In the genomic region with DNA sequence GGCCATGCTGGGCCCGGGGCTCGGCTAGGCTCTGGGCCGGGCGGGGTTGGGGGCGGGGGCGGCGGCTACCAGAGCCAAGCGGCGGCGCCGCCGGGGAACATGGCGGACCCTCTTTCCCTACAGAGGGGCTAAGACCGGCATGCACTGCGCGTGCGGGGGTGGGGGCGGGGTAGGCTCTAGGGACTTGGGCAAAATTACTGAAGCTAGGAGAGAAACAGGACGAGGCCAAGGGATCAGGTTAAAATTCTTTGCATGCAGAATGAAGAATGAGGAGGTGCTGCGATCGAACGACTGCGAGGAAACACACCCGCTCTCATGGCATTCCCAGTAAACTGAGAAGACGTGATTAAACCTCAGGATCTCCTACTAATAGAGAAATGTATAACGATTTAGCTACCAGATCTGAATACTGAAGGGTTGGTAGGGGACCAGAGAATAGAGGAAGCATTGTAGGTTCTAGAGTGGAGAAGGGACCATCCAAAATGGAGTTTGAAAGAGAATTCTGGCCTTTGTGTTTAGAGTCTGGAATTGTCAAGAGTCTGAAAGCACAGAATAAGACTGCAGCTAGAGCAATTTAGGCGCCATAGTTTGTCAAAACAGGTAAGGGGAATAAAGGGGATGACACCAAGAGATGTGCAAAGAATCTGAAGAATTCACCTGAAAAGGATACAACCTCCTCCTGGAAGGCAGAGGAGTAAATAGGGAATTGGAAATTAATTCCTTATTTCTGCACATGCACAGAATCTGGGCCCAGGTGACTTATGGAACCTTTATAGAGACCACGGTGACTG, we compare ENCODE assay signal across 8 cellular contexts. TPM values are rescaled to one million over a fixed set of nuclear protein-coding genes. Genes with fewer than 3 reads are reported as not detected.
DNase-seq lines count a peak whose midpoint lies in the region; ATAC-seq, FAIRE-seq and TF ChIP-seq lines count a peak whose summit lies in the region.

PPP3CB (minus strand) TSS at position 141 of the 791 bp plus-strand sequence; CDS start at position 6, 135 bp downstream.

- H3K23me2 ChIP-seq in H1 (ENCODE audit: low read depth, low read length) = no peaks in the 10 kb centered on the region; the same call in 1 of the 2 replicates

- FAIRE-seq in H1 (lab: Jason Lieb, UNC) = no peak

- H3K36me3 Mint-ChIP-seq in CD4-positive, CD25-positive, alpha-beta regulatory T cell = peaks cover 3% of the 10 kb centered on the region

- peak within 1 kb of the TSS; percentile 65; the same call in 1 of the 2 replicates for H3K18ac ChIP-seq in H1 (ENCODE audit: extremely low read depth, low read length)
- H3K18ac ChIP-seq in mesenchymal stem cell (ENCODE audit: low read depth in 1 of 2, low read length in 2 of 2) = peak within 1 kb of the TSS; percentile 97 to 98

- peak within 1 kb of the TSS; percentile 95 for H3K27ac ChIP-seq in CD4-positive, CD25-positive, alpha-beta regulatory T cell (ENCODE audit: insufficient read depth, low read length, poor library complexity, severe bottlenecking)
- H3K27ac ChIP-seq in H1 (ENCODE audit: low read depth, low read length) (peak within 1 kb of the TSS; percentile 71), mesenchymal stem cell (ENCODE audit: low read length, poor library complexity, severe bottlenecking) (peak within 1 kb of the TSS; percentile 99)

- peak; percentile 80 to 85 for ATAC-seq in CD4-positive, CD25-positive, alpha-beta regulatory T cell (ENCODE audit: low read depth in 2 of 2)
- peak; percentile 40 for ATAC-seq in GM19468 (IDR thresholded peaks at IDR 0.05; ENCODE audit: extremely low read depth, unreplicated experiment)

- TF ChIP-seq EP300 in H1 (IDR thresholded peaks at IDR 0.05; ENCODE audit: borderline replicate concordance in 1 of 2, low read depth in 2 of 2, low read length in 2 of 2) = 0 out of 3 replicates have a peak, but pooled peaks of 1 of the 2 experiments have one; percentile 32

- H2BK120ac ChIP-seq in H1 (replicated peaks; ENCODE audit: low read depth, low read length) (no peak within 1 kb of the TSS), mesenchymal stem cell (ENCODE audit: low read depth, low read length) (peak within 1 kb of the TSS; percentile 88)

- H3K27me3 Mint-ChIP-seq in CD4-positive, CD25-positive, alpha-beta regulatory T cell = no peaks in the 10 kb centered on the region

- H3K27ac Mint-ChIP-seq in CD4-positive, CD25-positive, alpha-beta regulatory T cell = peak within 1 kb of the TSS; percentile 93 to 98 (median 98)

- H4K8ac ChIP-seq in H1 (ENCODE audit: extremely low read depth, insufficient read depth, low read length) (peak within 1 kb of the TSS; percentile 45), mesenchymal stem cell (ENCODE audit: low read length) (peak within 1 kb of the TSS; percentile 95)

- peaks cover 0 to 40% of the 10 kb centered on the region in 2 experiments; a peak in 3 of 4 replicates for H3K79me2 ChIP-seq in H1 (ENCODE audit: control insufficient read depth in 1 of 2, insufficient read depth in 2 of 2, low read length in 2 of 2)

- H3K4me2 ChIP-seq in H1 (ENCODE audit: insufficient read depth in 1 of 2, low read depth in 2 of 2, low read length in 2 of 2) (peak within 1 kb of the TSS; percentile 59 to 82), mesenchymal stem cell (ENCODE audit: low read length, poor library complexity, severe bottlenecking) (peak within 1 kb of the TSS; percentile 64)

- H2BK20ac ChIP-seq in H1 (ENCODE audit: low read length) = no peak within 1 kb of the TSS

- H2BK12ac ChIP-seq in H1 (ENCODE audit: low read depth, low read length) = no peak within 1 kb of the TSS; the same call in 1 of the 2 replicates
- H2BK12ac ChIP-seq in mesenchymal stem cell (ENCODE audit: low read length in 2 of 2) = peak within 1 kb of the TSS in 1 of 2 experiments; percentile 10

- peak within 1 kb of the TSS; percentile 84 to 98 (median 94) for H3K4me3 Mint-ChIP-seq in CD4-positive, CD25-positive, alpha-beta regulatory T cell

- H2AK5ac ChIP-seq in H1 (ENCODE audit: low read depth, low read length) (no peak within 1 kb of the TSS), mesenchymal stem cell (ENCODE audit: low read length, severe bottlenecking) (peak within 1 kb of the TSS; percentile 81)

- H3K9ac ChIP-seq in H1 (replicated peaks in 1 of 4; ENCODE audit: extremely low read depth in 1 of 4, low read depth in 3 of 4, low read length in 3 of 4) = peak within 1 kb of the TSS; percentile 41 to 75 (median 65)
- H3K9ac ChIP-seq in mesenchymal stem cell (ENCODE audit: low read length) = peak within 1 kb of the TSS; percentile 99

- peak within 1 kb of the TSS; percentile 62 for H4K5ac ChIP-seq in H1 (ENCODE audit: insufficient read length, low read depth, low read length)

- H3K14ac ChIP-seq in H1 (ENCODE audit: insufficient read length) (no peak within 1 kb of the TSS), mesenchymal stem cell (ENCODE audit: low read length in 2 of 2) (peak within 1 kb of the TSS; percentile 36 to 87)

- no peak within 1 kb of the TSS for H4K91ac ChIP-seq in H1 (replicated peaks; ENCODE audit: insufficient read length, low read length)
- H4K91ac ChIP-seq in mesenchymal stem cell (ENCODE audit: low read length) = peak within 1 kb of the TSS; percentile 85

- H3K4me1 ChIP-seq in CD4-positive, CD25-positive, alpha-beta regulatory T cell (ENCODE audit: control insufficient read depth, insufficient read depth, low read length, poor library complexity, severe bottlenecking) = peaks cover 58% of the 10 kb centered on the region
- H3K4me1 ChIP-seq in H1 (replicated peaks in 1 of 4; ENCODE audit: control insufficient read depth in 3 of 4, insufficient read depth in 4 of 4, low read length in 3 of 4) = peaks cover 4 to 5% (median 4%) of the 10 kb centered on the region in 4 experiments; a peak in 6 of 7 replicates
- H3K4me1 ChIP-seq in mesenchymal stem cell (ENCODE audit: control insufficient read depth, insufficient read depth, low read depth, low read length) = peaks cover 7% of the 10 kb centered on the region

- H3K4ac ChIP-seq in H1 (replicated peaks; ENCODE audit: insufficient read length, low read depth, low read length) (peak within 1 kb of the TSS; percentile 19), mesenchymal stem cell (ENCODE audit: low read depth in 1 of 2, low read length in 2 of 2) (peak within 1 kb of the TSS; percentile 69 to 96)

- 9% methylated on average over 16 of the region's 28 CpGs; no CpG with 5 or more reads in 1 of the 2 experiments for WGBS in H1 (ENCODE audit: extremely low coverage in 1 of 2, insufficient coverage in 1 of 2, insufficient read length in 1 of 2, insufficient replicate concordance in 2 of 2, low coverage in 1 of 2, low lambda C conversion rate in 2 of 2, missing lambda C conversion rate in 1 of 2), 2 experiments
- WGBS in mesenchymal stem cell = 9% methylated on average over 17 of the region's 28 CpGs

- TF ChIP-seq CTCF in H1 (IDR thresholded peaks at IDR 0.05; ENCODE audit: control extremely low read depth in 1 of 3, insufficient read depth in 1 of 3, low read depth in 1 of 3, low read length in 3 of 3) = no peak

- peak within 1 kb of the TSS; percentile 80 for H2AFZ ChIP-seq in H1 (ENCODE audit: low read length)
- H2AFZ ChIP-seq in mesenchymal stem cell (ENCODE audit: low read depth, low read length) = peak within 1 kb of the TSS; percentile 36

- no peak for TF ChIP-seq RAD21 in H1 (IDR thresholded peaks at IDR 0.05 in 1 of 2, conservative IDR thresholded peaks at IDR 0.05 in 1 of 2; ENCODE audit: low read depth in 2 of 2, low read length in 2 of 2)

- peak in 1 of 2 experiments; percentile 21; a peak in 1 of 3 replicates for TF ChIP-seq POLR2A in H1 (IDR thresholded peaks at IDR 0.05; ENCODE audit: control extremely low read depth in 1 of 2, low read depth in 2 of 2, low read length in 2 of 2)

- H4K20me1 ChIP-seq in H1 (replicated peaks in 1 of 2; ENCODE audit: control insufficient read depth in 1 of 2, insufficient read depth in 2 of 2, low read length in 2 of 2) = no peaks in the 10 kb centered on the region

- CTCF ChIA-PET in activated CD8-positive, alpha-beta memory T cell treated with anti-CD3 and anti-CD28 coated beads for 36 hours (lab: Charles Lee) = interaction anchor here (1.2 to 1.6 kb wide), 3 partner anchors 15 to 148 kb away, joined by 3 to 4 read pairs (median 4); partner anchors contain the start of gene ANXA7
- CTCF ChIA-PET in H1 (lab: Charles Lee; ENCODE audit: partially characterized antibody) = interaction anchor here (1.7 kb wide), 1 partner anchor 149 kb away, joined by 3 read pairs; no protein-coding TSS in a partner anchor

- no peaks in the 10 kb centered on the region for H3K9me3 ChIP-seq in CD4-positive, CD25-positive, alpha-beta regulatory T cell (ENCODE audit: control insufficient read depth in 2 of 2, low read length in 2 of 2)
- H3K9me3 ChIP-seq in H1 (ENCODE audit: insufficient read depth in 2 of 2, low read depth in 1 of 2, low read length in 1 of 2) (no peaks in the 10 kb centered on the region), mesenchymal stem cell (ENCODE audit: control insufficient read depth, low read length) (no peaks in the 10 kb centered on the region)

- H3K56ac ChIP-seq in H1 (replicated peaks; ENCODE audit: insufficient read length, low read depth, low read length) = peak within 1 kb of the TSS; percentile 51

- no peaks in the 10 kb centered on the region for H3K27me3 ChIP-seq in CD4-positive, CD25-positive, alpha-beta regulatory T cell (ENCODE audit: control insufficient read depth, insufficient read depth, low read length)
- no peaks in the 10 kb centered on the region for H3K27me3 ChIP-seq in H1 (replicated peaks in 1 of 4; ENCODE audit: control insufficient read depth in 3 of 4, extremely low read depth in 1 of 4, insufficient read depth in 3 of 4, low read length in 3 of 4)
- no peaks in the 10 kb centered on the region for H3K27me3 ChIP-seq in mesenchymal stem cell (ENCODE audit: control insufficient read depth in 1 of 2, insufficient read depth in 1 of 2, low read length in 2 of 2)

- H2BK5ac ChIP-seq in H1 (ENCODE audit: low read depth, low read length) (peak within 1 kb of the TSS; percentile 30; the same call in 1 of the 2 replicates), mesenchymal stem cell (ENCODE audit: low read depth, low read length, poor library complexity, severe bottlenecking) (peak within 1 kb of the TSS; percentile 92)

- H3K23ac ChIP-seq in H1 (ENCODE audit: insufficient read length) (no peak within 1 kb of the TSS), mesenchymal stem cell (ENCODE audit: low read length in 2 of 2) (peak within 1 kb of the TSS in 1 of 2 experiments; percentile 99)

- peaks cover 14 to 63% (median 52%) of the 10 kb centered on the region in 4 donors for H3K4me1 Mint-ChIP-seq in CD4-positive, CD25-positive, alpha-beta regulatory T cell

- POLR2A ChIA-PET in activated CD8-positive, alpha-beta memory T cell treated with anti-CD3 and anti-CD28 coated beads for 36 hours (lab: Charles Lee) = interaction anchor here (0.7 to 1.8 kb wide), 6 partner anchors 14 to 249 kb away, joined by 3 to 11 read pairs (median 6); partner anchors contain the start of genes ANXA7, CFAP70, DNAJC9 and MRPS16
- POLR2A ChIA-PET in H1 (lab: Charles Lee; ENCODE audit: partially characterized antibody) = interaction anchor here (0.6 to 3.3 kb wide), 14 partner anchors 10 to 250 kb away, joined by 3 to 12 read pairs (median 5); partner anchors contain the start of genes ANXA7 and DNAJC9

- H3K4me3 ChIP-seq in CD4-positive, CD25-positive, alpha-beta regulatory T cell (ENCODE audit: low read depth, low read length) = peak within 1 kb of the TSS; percentile 95
- H3K4me3 ChIP-seq in H1 (ENCODE audit: extremely low read depth in 1 of 4, insufficient read depth in 2 of 4, low read depth in 3 of 4, low read length in 4 of 4) (peak within 1 kb of the TSS; percentile 70 to 97 (median 84)), mesenchymal stem cell (ENCODE audit: insufficient read depth in 1 of 2, low read depth in 1 of 2, low read length in 2 of 2) (peak within 1 kb of the TSS; percentile 84 to 97)

- H2BK15ac ChIP-seq in H1 (ENCODE audit: low read length) (peak within 1 kb of the TSS; percentile 41; the same call in 1 of the 2 replicates), mesenchymal stem cell (ENCODE audit: low read depth, poor library complexity, severe bottlenecking) (peak within 1 kb of the TSS; percentile 82)

- DNase-seq in CD4-positive, CD25-positive, alpha-beta regulatory T cell = peak; percentile 85 to 98 (median 86)
- peak; percentile 78 for DNase-seq in HS-5 (ENCODE audit: low read depth)
- DNase-seq in NK-92 (lab: John Stamatoyannopoulos, UW; ENCODE audit: unreplicated experiment) = peak; percentile 71
- peak; percentile 76 to 87 for DNase-seq in H1 (ENCODE audit: low read depth in 1 of 2, low spot score in 2 of 2)
- DNase-seq in mesenchymal stem cell = peak; percentile 98
- peak; percentile 82 for DNase-seq in stimulated activated CD8-positive, alpha-beta memory T cell treated with anti-CD3 and anti-CD28 coated beads, Interleukin-12 subunit alpha, Interleukin-12 subunit beta, amount 100 ng/mL, for 24 hours (ENCODE audit: extremely low read depth)

- no peaks in the 10 kb centered on the region for H3K36me3 ChIP-seq in CD4-positive, CD25-positive, alpha-beta regulatory T cell (ENCODE audit: control insufficient read depth, insufficient read depth, low read length)
- H3K36me3 ChIP-seq in H1 (ENCODE audit: control insufficient read depth in 2 of 4, insufficient read depth in 4 of 4, low read length in 3 of 4) = peaks cover 9 to 19% (median 17%) of the 10 kb centered on the region in 4 experiments; a peak in 5 of 8 replicates
- peaks cover 12 to 32% of the 10 kb centered on the region in 2 experiments for H3K36me3 ChIP-seq in mesenchymal stem cell (ENCODE audit: control insufficient read depth in 1 of 2, insufficient read depth in 2 of 2, low read depth in 1 of 2, low read length in 2 of 2)

- H3K79me1 ChIP-seq in H1 (ENCODE audit: low read depth, low read length) (no peaks in the 10 kb centered on the region), mesenchymal stem cell (replicated peaks; ENCODE audit: low read length, poor library complexity, severe bottlenecking) (peaks cover 3% of the 10 kb centered on the region)

- H3K9me3 Mint-ChIP-seq in CD4-positive, CD25-positive, alpha-beta regulatory T cell = no peaks in the 10 kb centered on the region

RNA-seq across cellular contexts. Expression of gene PPP3CB, which starts in this region (rescaled TPM):
- total RNA-seq in CD4-positive, CD25-positive, alpha-beta regulatory T cell = 42.4 TPM
- 10 to 100 TPM; 10.8 to 18.0 (median 11.0) TPM for polyA plus RNA-seq in CD4-positive, CD25-positive, alpha-beta regulatory T cell
- 10 to 100 TPM; 39.1 to 41.4 TPM for total RNA-seq in activated CD8-positive, alpha-beta memory T cell treated with anti-CD3 and anti-CD28 coated beads for 36 hours
- 32.3 and 36.3 TPM in 2 replicates for total RNA-seq in H1 (2021; fragmentation: NEBNext Ultra II Directional; extraction: Animal tissue kit (Norgen Biotek cat#: 25700))
- polyA plus RNA-seq in H1 (2011; rRNA removed) = 8.2 and 10.5 TPM in 2 replicates
- 16.0 TPM for polyA plus RNA-seq in H1 (2011; cell fraction: cytosol; rRNA removed)
- 5.3 TPM for polyA plus RNA-seq in H1 (2011; cell fraction: nucleus; rRNA removed)
- 24.3 to 38.3 TPM (median 26.4 TPM) in 4 replicates for polyA plus RNA-seq in H1 (2012, experiment 1 of 2)
- 9.8 TPM for polyA plus RNA-seq in H1 (2012, experiment 2 of 2)
- 21.7 TPM for polyA plus RNA-seq in H1 (2013, experiment 1 of 2)
- 21.6 TPM for polyA plus RNA-seq in H1 (2013, experiment 2 of 2)
- polyA minus RNA-seq in H1 (2011; rRNA and poly(A)+ RNA removed) = 15.8 and 24.4 TPM in 2 replicates
- 15.9 TPM for polyA minus RNA-seq in H1 (2011; cell fraction: cytosol; rRNA and poly(A)+ RNA removed)
- 15.4 TPM for polyA minus RNA-seq in H1 (2011; cell fraction: nucleus; rRNA and poly(A)+ RNA removed)
- polyA plus RNA-seq in mesenchymal stem cell (2013, experiment 1 of 2) = 32.2 TPM
- 32.6 TPM for polyA plus RNA-seq in mesenchymal stem cell (2013, experiment 2 of 2)

Comparison
In these comparisons a context has a peak if more than half of its experiments do, and no peak if none do; other contexts are left out.
1. Peak in every context shown above with its lines: DNase-seq, ATAC-seq, H3K4me3 ChIP-seq and H3K27ac ChIP-seq.